ENCODE assay signal across 8 cellular contexts in the genomic region with DNA sequence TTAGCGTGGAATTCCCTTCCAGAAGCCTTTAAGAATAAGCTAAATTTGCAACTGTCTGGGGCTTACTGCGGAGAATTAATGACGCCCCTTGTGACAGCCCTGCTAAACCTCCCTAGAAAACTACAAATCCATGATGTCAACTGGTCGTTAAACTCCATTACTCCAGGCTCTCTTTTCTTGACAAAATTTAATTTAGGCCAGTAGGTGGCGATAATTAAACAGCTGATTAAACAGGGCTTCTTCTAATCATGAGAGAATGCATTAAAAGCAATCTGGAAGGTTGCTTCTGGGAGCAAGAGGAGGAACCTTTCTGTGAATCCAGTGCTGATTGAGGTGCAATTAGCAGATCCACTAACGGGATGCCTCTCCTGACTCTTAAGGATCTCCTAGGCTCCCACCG. TPM values are rescaled to one million over a fixed set of nuclear protein-coding genes. Genes with fewer than 3 reads are reported as not detected.
DNase-seq lines count a peak whose midpoint lies in the region; ATAC-seq, FAIRE-seq and TF ChIP-seq lines count a peak whose summit lies in the region.

No MANE protein-coding gene starts in this region.

- H3K27ac ChIP-seq in upper lobe of left lung, result no peak overlapping the region

- 21% methylated on average over 7 of the region's 7 CpGs for WGBS in upper lobe of left lung, 2 donors

- no peak for TF ChIP-seq POLR2A in upper lobe of left lung (IDR thresholded peaks at IDR 0.05)

- FAIRE-seq in islet of Langerhans (lab: Jason Lieb, UNC), result peak; percentile 96

- H3K9me3 ChIP-seq in upper lobe of left lung, result no peaks in the 10 kb centered on the region

- POLR2A ChIA-PET in activated CD4-positive, alpha-beta T cell treated with anti-CD3 and anti-CD28 coated beads, Interleukin-2, amount 10 ng/mL, durations not matched to agents 7 days and 5 days (lab: Charles Lee), result no interaction called here

- CTCF ChIA-PET in activated CD4-positive, alpha-beta T cell treated with anti-CD3 and anti-CD28 coated beads, Interleukin-2, amount 10 ng/mL, durations not matched to agents 7 days and 5 days (lab: Charles Lee), result interaction anchor here (0.7 to 1.3 kb wide), 7 partner anchors 11 to 1322 kb away, joined by 3 to 5 read pairs (median 3); no protein-coding TSS in a partner anchor

- H3K36me3 ChIP-seq in upper lobe of left lung, result no peaks in the 10 kb centered on the region

- no peaks in the 10 kb centered on the region for H3K4me1 ChIP-seq in upper lobe of left lung

- peak; percentile 27 for DNase-seq in activated CD4-positive, alpha-beta T cell treated with anti-CD3 and anti-CD28 coated beads, Interleukin-2, amount 10 ng/mL, durations not matched to agents 7 days and 5 days
- no peak for DNase-seq in activated CD4-positive, alpha-beta T cell treated with anti-CD3 and anti-CD28 coated beads, Interleukin-2, amount 50 U/mL, for 4 hours
- peak; percentile 66 for DNase-seq in NCI-H2196 (lab: John Stamatoyannopoulos, UW; ENCODE audit: unreplicated experiment)
- DNase-seq in astrocyte of the hippocampus (ENCODE audit: low read depth, low spot score), result peak; percentile 65
- DNase-seq in upper lobe of left lung, result no peak

- no peak overlapping the region for H3K4me3 Mint-ChIP-seq in activated CD4-positive, alpha-beta T cell treated with anti-CD3 and anti-CD28 coated beads, Interleukin-2, amount 10 ng/mL, durations not matched to agents 7 days and 5 days

- H3K9me3 Mint-ChIP-seq in activated CD4-positive, alpha-beta T cell treated with anti-CD3 and anti-CD28 coated beads, Interleukin-2, amount 10 ng/mL, durations not matched to agents 7 days and 5 days, result no peaks in the 10 kb centered on the region

- H3K27me3 Mint-ChIP-seq in activated CD4-positive, alpha-beta T cell treated with anti-CD3 and anti-CD28 coated beads, Interleukin-2, amount 10 ng/mL, durations not matched to agents 7 days and 5 days, result peaks cover 36% of the 10 kb centered on the region

- TF ChIP-seq EP300 in upper lobe of left lung (IDR thresholded peaks at IDR 0.05), result no peak

- TF ChIP-seq CTCF in upper lobe of left lung (IDR thresholded peaks at IDR 0.05), result peak; percentile 30 to 65 (median 48)

- ATAC-seq in upper lobe of left lung (ENCODE audit: low FRiP score in 2 of 2) (peak in 1 of 2 donors; percentile 46), GM19397 (IDR thresholded peaks at IDR 0.05; ENCODE audit: unreplicated experiment) (no peak), GM18873 (IDR thresholded peaks at IDR 0.05; ENCODE audit: low FRiP score, unreplicated experiment) (no peak)

- no peak overlapping the region for H3K4me3 ChIP-seq in upper lobe of left lung

- H3K27me3 ChIP-seq in upper lobe of left lung, result no peaks in the 10 kb centered on the region

- no peak overlapping the region for H3K27ac Mint-ChIP-seq in activated CD4-positive, alpha-beta T cell treated with anti-CD3 and anti-CD28 coated beads, Interleukin-2, amount 10 ng/mL, durations not matched to agents 7 days and 5 days

- H3K36me3 Mint-ChIP-seq in activated CD4-positive, alpha-beta T cell treated with anti-CD3 and anti-CD28 coated beads, Interleukin-2, amount 10 ng/mL, durations not matched to agents 7 days and 5 days (ENCODE audit: low read depth), result no peaks in the 10 kb centered on the region

- H3K4me1 Mint-ChIP-seq in activated CD4-positive, alpha-beta T cell treated with anti-CD3 and anti-CD28 coated beads, Interleukin-2, amount 10 ng/mL, durations not matched to agents 7 days and 5 days, result peaks cover under 1% of the 10 kb centered on the region

RNA-seq across cellular contexts. Expression of a gene that starts 8.1 kb away (rescaled TPM):
- 10 to 100 TPM; 81.3 to 82.5 TPM for total RNA-seq in activated CD4-positive, alpha-beta T cell treated with anti-CD3 and anti-CD28 coated beads, Interleukin-2, amount 10 ng/mL, durations not matched to agents 7 days and 5 days
- 100 to 1,000 TPM in 1 of 6 donors, 10 to 100 TPM in 5; 24.3 to 137 (median 41.5) TPM for total RNA-seq in upper lobe of left lung

Comparison
In these comparisons a context has a peak if more than half of its experiments do, and no peak if none do; other contexts are left out.
1. DNase-seq: peak in activated CD4-positive, alpha-beta T cell treated with anti-CD3 and anti-CD28 coated beads, Interleukin-2, amount 10 ng/mL, durations not matched to agents 7 days and 5 days (single experiment), NCI-H2196 (single experiment) and astrocyte of the hippocampus (single experiment); none in activated CD4-positive, alpha-beta T cell treated with anti-CD3 and anti-CD28 coated beads, Interleukin-2, amount 50 U/mL, for 4 hours (0 of 2) and upper lobe of left lung (0 of 2).